In genomic region chr2:172377408-172377807, GRCh38 we compare ENCODE assay signal across 25 cellular contexts.
"Had no signal": no experiment of that assay in that cellular context is flagged by ENCODE, and none has a peak within 500 bp of the region (broad histone marks: within the 10 kb centered on the region; RNA-seq: fewer than 3 reads in every experiment).

No MANE protein-coding gene starts in this region.

- H3K4me1 ChIP-seq: breast epithelium, Peyer's patch, SJCRH30 had no signal

- H3K4me2 ChIP-seq: SK-N-SH had no signal

- H3K4me3 ChIP-seq: adrenal gland, breast epithelium, Peyer's patch, SJCRH30 had no signal

- H3K9ac ChIP-seq: SK-N-SH had no signal

- H3K9me3 ChIP-seq: adrenal gland, breast epithelium, Peyer's patch, SJCRH30, SK-N-SH had no signal

- H3K27ac ChIP-seq: adrenal gland, breast epithelium, Peyer's patch, SJCRH30 had no signal

- H3K27me3 ChIP-seq: adrenal gland, breast epithelium, Peyer's patch, SJCRH30 had no signal

- DNase-seq: activated CD4-positive, alpha-beta T cell treated with anti-CD3 and anti-CD28 coated beads for 4 hours; activated CD8-positive, alpha-beta memory T cell treated with anti-CD3 and anti-CD28 coated beads, Interleukin-2, amount 50 U/mL, for 4 hours; activated CD8-positive, alpha-beta T cell treated with anti-CD3 and anti-CD28 coated beads for 36 hours; activated naive CD4-positive, alpha-beta T cell treated with anti-CD3 and anti-CD28 coated beads, Interleukin-2, amount 50 U/mL, for 16 hours; activated naive CD8-positive, alpha-beta T cell treated with anti-CD3 and anti-CD28 coated beads, Interleukin-2, amount 10 ng/mL, durations not matched to agents 7 days and 5 days; activated T-cell treated with anti-CD3 and anti-CD28 coated beads, Interleukin-2, amount 50 U/mL, for 72 hours; adrenal gland; anterior cingulate cortex; KG1; NCI-H1092; NCI-H1417; NCI-H1930; NCI-H2171; NCI-H2227 treated with DMSO at 0.1 percent for 48 hours; NCI-H446 treated with DMSO at 0.1 percent for 48 hours; NCI-H524 treated with DMSO at 0.1 percent for 48 hours; NCI-H748 treated with DMSO at 0.1 percent for 48 hours; NK-92 treated with Interleukin-12 subunit alpha and Interleukin-12 subunit beta, amount 100 ng/mL, for 24 hours; Peyer's patch; SJCRH30; SK-N-SH; T-helper 1 cell had no signal

- ATAC-seq: activated CD4-positive, CD25-positive, alpha-beta regulatory T cell treated with anti-CD3 and anti-CD28 coated beads, Interleukin-2, amount 50 U/mL, for 24 hours; activated CD8-positive, alpha-beta T cell treated with anti-CD3 and anti-CD28 coated beads for 36 hours; activated T-cell treated with anti-CD3 and anti-CD28 coated beads, Interleukin-2, amount 50 U/mL, for 72 hours had no signal

- H3K36me3 ChIP-seq: adrenal gland, breast epithelium, Peyer's patch, SJCRH30, WERI-Rb-1 had no signal
